ENCODE assay signal across 26 cellular contexts in the genomic region with DNA sequence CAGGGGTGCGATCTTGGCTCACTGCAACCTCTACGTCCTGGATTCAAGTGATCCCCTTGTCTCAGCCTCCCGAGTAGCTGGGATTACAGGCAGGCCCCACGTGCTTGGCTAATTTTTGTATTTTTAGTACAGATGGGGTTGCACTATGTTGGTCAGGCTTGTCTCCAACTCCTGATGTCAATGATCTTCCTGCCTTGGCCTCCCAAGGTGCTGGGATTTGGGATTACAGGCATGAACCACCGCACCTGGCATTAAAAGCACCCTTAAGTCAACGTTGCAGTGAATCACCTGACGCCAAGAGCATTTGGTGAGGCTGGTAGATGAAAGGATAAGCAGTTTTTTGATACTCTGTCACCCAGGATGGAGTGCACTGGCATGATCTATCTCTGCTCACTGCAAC.
"Had no signal": no experiment of that assay in that cellular context is flagged by ENCODE, and none has a peak within 500 bp of the region (broad histone marks: within the 10 kb centered on the region; RNA-seq: fewer than 3 reads in every experiment).

No MANE protein-coding gene starts in this region.

- ATAC-seq: naive thymus-derived CD4-positive, alpha-beta T cell; natural killer cell; pancreas; stimulated activated memory B cell treated with anti-CD40 and anti-IgM and Interleukin-4, amounts not matched to agents 10 μg/mL and 1 μg/mL and 100 μg/mL, for 72 hours; stimulated activated naive CD8-positive, alpha-beta T cell treated with anti-CD3 and anti-CD28 coated beads, Interleukin-15, amount 100 ng/mL, for 72 hours; stimulated activated naive CD8-positive, alpha-beta T cell treated with anti-CD3 and anti-CD28 coated beads, Interleukin-15, Interleukin-2, amounts not matched to agents 100 U/mL and 50 U/mL, for 24 hours had no signal

- H3K9me3 ChIP-seq: neutrophil, pancreas, prostate gland, right lobe of liver, spleen, thoracic aorta, thyroid gland, tibial nerve, upper lobe of left lung, vagina had no signal

- H3K27me3 ChIP-seq: neutrophil, pancreas, right lobe of liver, spleen, thyroid gland, tibial nerve, upper lobe of left lung, vagina had no signal

- DNase-seq: naive thymus-derived CD4-positive, alpha-beta T cell; natural killer cell; nucleus accumbens; pancreas; right cardiac atrium; right lobe of liver; spleen; stimulated activated CD4-positive, alpha-beta T cell treated with anti-CD3 and anti-CD28 coated beads, Interleukin-12 subunit alpha, Interleukin-12 subunit beta, amount 100 ng/mL, for 4 hours; stimulated activated CD4-positive, alpha-beta T cell treated with anti-CD3 and anti-CD28 coated beads, Interleukin-1b, Interleukin-23, amount 100 ng/mL, for 48 hours; stimulated activated CD4-positive, alpha-beta T cell treated with anti-CD3 and anti-CD28 coated beads, Interleukin-4, amount 100 ng/mL, for 1 hour; stimulated activated CD4-positive, alpha-beta T cell treated with anti-CD3 and anti-CD28 coated beads, Interleukin-4, amount 100 ng/mL, for 4 hours; stimulated activated CD8-positive, alpha-beta memory T cell treated with anti-CD3 and anti-CD28 coated beads, Interleukin-4, amount 100 ng/mL, for 48 hours; stimulated activated naive CD4-positive, alpha-beta T cell; stimulated activated naive CD8-positive, alpha-beta T cell treated with anti-CD3 and anti-CD28 coated beads, Interleukin-15, amount 100 ng/mL, for 72 hours; stimulated activated naive CD8-positive, alpha-beta T cell treated with anti-CD3 and anti-CD28 coated beads, Interleukin-15, Interleukin-2, amounts not matched to agents 100 U/mL and 50 U/mL, for 24 hours; thyroid gland; trophoblast cell; upper lobe of left lung had no signal

- H3K4me1 ChIP-seq: pancreas, prostate gland, right lobe of liver, thyroid gland, upper lobe of left lung had no signal

- H3K36me3 ChIP-seq: pancreas, prostate gland, right lobe of liver, thyroid gland had no signal

- H3K4me3 ChIP-seq: pancreas, prostate gland, right lobe of liver, skin epidermis, smooth muscle cell, spleen, thoracic aorta, thyroid gland, tibial nerve, upper lobe of left lung, vagina had no signal

- H3K27ac ChIP-seq: neutrophil, pancreas, prostate gland, right lobe of liver, skin epidermis, thoracic aorta, thyroid gland, tibial nerve, upper lobe of left lung, vagina had no signal
